ENCODE assay signal across 1 cellular context in genomic region chr3:5194801-5195509, GRCh38.
TF ChIP-seq lines count a peak whose summit lies in the region.

No MANE protein-coding gene starts in this region.

TF ChIP-seq in K562, 482 proteins besides CTCF, POLR2A, EP300 and RAD21 (continued from another document and continues in another):
- peak; percentile 99 for TF ChIP-seq MITF (IDR thresholded peaks at IDR 0.05)
- TF ChIP-seq SIN3A (IDR thresholded peaks at IDR 0.05; ENCODE audit: borderline replicate concordance in 2 of 2, control insufficient read depth in 1 of 2, low read depth in 2 of 2, low read length in 2 of 2): no peak
- 0 out of 2 replicates have a peak, but pooled peaks have one; percentile 25 for TF ChIP-seq PKNOX1 (IDR thresholded peaks at IDR 0.05)
- TF ChIP-seq NCOA2 (IDR thresholded peaks at IDR 0.05; ENCODE audit: partially characterized antibody in 2 of 2): no peak
- TF ChIP-seq, protein P1, sequence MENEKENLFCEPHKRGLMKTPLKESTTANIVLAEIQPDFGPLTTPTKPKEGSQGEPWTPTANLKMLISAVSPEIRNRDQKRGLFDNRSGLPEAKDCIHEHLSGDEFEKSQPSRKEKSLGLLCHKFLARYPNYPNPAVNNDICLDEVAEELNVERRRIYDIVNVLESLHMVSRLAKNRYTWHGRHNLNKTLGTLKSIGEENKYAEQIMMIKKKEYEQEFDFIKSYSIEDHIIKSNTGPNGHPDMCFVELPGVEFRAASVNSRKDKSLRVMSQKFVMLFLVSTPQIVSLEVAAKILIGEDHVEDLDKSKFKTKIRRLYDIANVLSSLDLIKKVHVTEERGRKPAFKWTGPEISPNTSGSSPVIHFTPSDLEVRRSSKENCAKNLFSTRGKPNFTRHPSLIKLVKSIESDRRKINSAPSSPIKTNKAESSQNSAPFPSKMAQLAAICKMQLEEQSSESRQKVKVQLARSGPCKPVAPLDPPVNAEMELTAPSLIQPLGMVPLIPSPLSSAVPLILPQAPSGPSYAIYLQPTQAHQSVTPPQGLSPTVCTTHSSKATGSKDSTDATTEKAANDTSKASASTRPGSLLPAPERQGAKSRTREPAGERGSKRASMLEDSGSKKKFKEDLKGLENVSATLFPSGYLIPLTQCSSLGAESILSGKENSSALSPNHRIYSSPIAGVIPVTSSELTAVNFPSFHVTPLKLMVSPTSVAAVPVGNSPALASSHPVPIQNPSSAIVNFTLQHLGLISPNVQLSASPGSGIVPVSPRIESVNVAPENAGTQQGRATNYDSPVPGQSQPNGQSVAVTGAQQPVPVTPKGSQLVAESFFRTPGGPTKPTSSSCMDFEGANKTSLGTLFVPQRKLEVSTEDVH (IDR thresholded peaks at IDR 0.05; ENCODE audit: low read depth, partially characterized antibody): no peak
- TF ChIP-seq TARDBP (IDR thresholded peaks at IDR 0.05): no peak
- TF ChIP-seq ZNF121 (CRISPR knock-in tag; conservative IDR thresholded peaks at IDR 0.05): no peak
- no peak for TF ChIP-seq HNRNPL (IDR thresholded peaks at IDR 0.05; ENCODE audit: low read depth, low read length)
- peak; percentile 53 for TF ChIP-seq NEUROD1 (IDR thresholded peaks at IDR 0.05; ENCODE audit: borderline replicate concordance, low read depth, low read length, partially characterized antibody)
- TF ChIP-seq TOE1 (IDR thresholded peaks at IDR 0.05; ENCODE audit: borderline replicate concordance): peak; percentile 82; the same call in 1 of the 2 replicates
- no peak for TF ChIP-seq TOE1 (CRISPR knock-in tag; IDR thresholded peaks at IDR 0.05; ENCODE audit: borderline replicate concordance, low read depth)
- no peak for TF ChIP-seq TFE3 (CRISPR knock-in tag; IDR thresholded peaks at IDR 0.05)
- peak; percentile 97 for TF ChIP-seq SMARCA4 (IDR thresholded peaks at IDR 0.05)
- TF ChIP-seq, protein P2, sequence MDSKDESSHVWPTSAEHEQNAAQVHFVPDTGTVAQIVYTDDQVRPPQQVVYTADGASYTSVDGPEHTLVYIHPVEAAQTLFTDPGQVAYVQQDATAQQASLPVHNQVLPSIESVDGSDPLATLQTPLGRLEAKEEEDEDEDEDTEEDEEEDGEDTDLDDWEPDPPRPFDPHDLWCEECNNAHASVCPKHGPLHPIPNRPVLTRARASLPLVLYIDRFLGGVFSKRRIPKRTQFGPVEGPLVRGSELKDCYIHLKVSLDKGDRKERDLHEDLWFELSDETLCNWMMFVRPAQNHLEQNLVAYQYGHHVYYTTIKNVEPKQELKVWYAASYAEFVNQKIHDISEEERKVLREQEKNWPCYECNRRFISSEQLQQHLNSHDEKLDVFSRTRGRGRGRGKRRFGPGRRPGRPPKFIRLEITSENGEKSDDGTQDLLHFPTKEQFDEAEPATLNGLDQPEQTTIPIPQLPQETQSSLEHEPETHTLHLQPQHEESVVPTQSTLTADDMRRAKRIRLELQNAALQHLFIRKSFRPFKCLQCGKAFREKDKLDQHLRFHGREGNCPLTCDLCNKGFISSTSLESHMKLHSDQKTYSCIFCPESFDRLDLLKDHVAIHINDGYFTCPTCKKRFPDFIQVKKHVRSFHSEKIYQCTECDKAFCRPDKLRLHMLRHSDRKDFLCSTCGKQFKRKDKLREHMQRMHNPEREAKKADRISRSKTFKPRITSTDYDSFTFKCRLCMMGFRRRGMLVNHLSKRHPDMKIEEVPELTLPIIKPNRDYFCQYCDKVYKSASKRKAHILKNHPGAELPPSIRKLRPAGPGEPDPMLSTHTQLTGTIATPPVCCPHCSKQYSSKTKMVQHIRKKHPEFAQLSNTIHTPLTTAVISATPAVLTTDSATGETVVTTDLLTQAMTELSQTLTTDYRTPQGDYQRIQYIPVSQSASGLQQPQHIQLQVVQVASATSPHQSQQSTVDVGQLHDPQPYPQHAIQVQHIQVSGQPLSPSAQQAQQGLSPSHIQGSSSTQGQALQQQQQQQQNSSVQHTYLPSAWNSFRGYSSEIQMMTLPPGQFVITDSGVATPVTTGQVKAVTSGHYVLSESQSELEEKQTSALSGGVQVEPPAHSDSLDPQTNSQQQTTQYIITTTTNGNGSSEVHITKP (IDR thresholded peaks at IDR 0.05; ENCODE audit: partially characterized antibody): no peak
- TF ChIP-seq E2F4 (CRISPR knock-in tag; IDR thresholded peaks at IDR 0.05; ENCODE audit: low read depth): no peak
- no peak for TF ChIP-seq MCM3 (IDR thresholded peaks at IDR 0.05)
- peak; percentile 29; the same call in 1 of the 2 replicates for TF ChIP-seq POLR2AphosphoS5 (IDR thresholded peaks at IDR 0.05; ENCODE audit: control insufficient read depth, insufficient read depth, low read depth, low read length)
- no peak for TF ChIP-seq RB1 (IDR thresholded peaks at IDR 0.05; ENCODE audit: low read depth)
- TF ChIP-seq RUNX1 (IDR thresholded peaks at IDR 0.05; ENCODE audit: low read depth): no peak
- no peak for TF ChIP-seq PYGO2 (tag; IDR thresholded peaks at IDR 0.05)
- TF ChIP-seq ATF1 (CRISPR knock-in tag; IDR thresholded peaks at IDR 0.05): no peak
- peak; percentile 61 for TF ChIP-seq ATF1 (tag; IDR thresholded peaks at IDR 0.05)
- TF ChIP-seq, protein P3, sequence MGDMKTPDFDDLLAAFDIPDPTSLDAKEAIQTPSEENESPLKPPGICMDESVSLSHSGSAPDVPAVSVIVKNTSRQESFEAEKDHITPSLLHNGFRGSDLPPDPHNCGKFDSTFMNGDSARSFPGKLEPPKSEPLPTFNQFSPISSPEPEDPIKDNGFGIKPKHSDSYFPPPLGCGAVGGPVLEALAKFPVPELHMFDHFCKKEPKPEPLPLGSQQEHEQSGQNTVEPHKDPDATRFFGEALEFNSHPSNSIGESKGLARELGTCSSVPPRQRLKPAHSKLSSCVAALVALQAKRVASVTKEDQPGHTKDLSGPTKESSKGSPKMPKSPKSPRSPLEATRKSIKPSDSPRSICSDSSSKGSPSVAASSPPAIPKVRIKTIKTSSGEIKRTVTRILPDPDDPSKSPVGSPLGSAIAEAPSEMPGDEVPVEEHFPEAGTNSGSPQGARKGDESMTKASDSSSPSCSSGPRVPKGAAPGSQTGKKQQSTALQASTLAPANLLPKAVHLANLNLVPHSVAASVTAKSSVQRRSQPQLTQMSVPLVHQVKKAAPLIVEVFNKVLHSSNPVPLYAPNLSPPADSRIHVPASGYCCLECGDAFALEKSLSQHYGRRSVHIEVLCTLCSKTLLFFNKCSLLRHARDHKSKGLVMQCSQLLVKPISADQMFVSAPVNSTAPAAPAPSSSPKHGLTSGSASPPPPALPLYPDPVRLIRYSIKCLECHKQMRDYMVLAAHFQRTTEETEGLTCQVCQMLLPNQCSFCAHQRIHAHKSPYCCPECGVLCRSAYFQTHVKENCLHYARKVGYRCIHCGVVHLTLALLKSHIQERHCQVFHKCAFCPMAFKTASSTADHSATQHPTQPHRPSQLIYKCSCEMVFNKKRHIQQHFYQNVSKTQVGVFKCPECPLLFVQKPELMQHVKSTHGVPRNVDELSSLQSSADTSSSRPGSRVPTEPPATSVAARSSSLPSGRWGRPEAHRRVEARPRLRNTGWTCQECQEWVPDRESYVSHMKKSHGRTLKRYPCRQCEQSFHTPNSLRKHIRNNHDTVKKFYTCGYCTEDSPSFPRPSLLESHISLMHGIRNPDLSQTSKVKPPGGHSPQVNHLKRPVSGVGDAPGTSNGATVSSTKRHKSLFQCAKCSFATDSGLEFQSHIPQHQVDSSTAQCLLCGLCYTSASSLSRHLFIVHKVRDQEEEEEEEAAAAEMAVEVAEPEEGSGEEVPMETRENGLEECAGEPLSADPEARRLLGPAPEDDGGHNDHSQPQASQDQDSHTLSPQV (IDR thresholded peaks at IDR 0.05): peak; percentile 73; the same call in 1 of the 2 replicates
- TF ChIP-seq ILF3 (IDR thresholded peaks at IDR 0.05; ENCODE audit: borderline replicate concordance): no peak
- TF ChIP-seq BRD4 (IDR thresholded peaks at IDR 0.05): no peak
- peak; percentile 81 for TF ChIP-seq ATF7 (IDR thresholded peaks at IDR 0.05)
- peak; percentile 39 for TF ChIP-seq MEIS2 (IDR thresholded peaks at IDR 0.05; ENCODE audit: partially characterized antibody)
- TF ChIP-seq BHLHE40 (IDR thresholded peaks at IDR 0.05; ENCODE audit: low read length): peak; percentile 57; the same call in 1 of the 2 replicates
- TF ChIP-seq THRAP3 (IDR thresholded peaks at IDR 0.05; ENCODE audit: borderline replicate concordance): no peak
- TF ChIP-seq PTRF (tag; IDR thresholded peaks at IDR 0.05): no peak
- no peak for TF ChIP-seq EZH2 (IDR thresholded peaks at IDR 0.05; ENCODE audit: borderline replicate concordance, low read depth, low read length)
- no peak for TF ChIP-seq SIX5 (IDR thresholded peaks at IDR 0.05; ENCODE audit: borderline replicate concordance in 1 of 2, insufficient read depth in 1 of 2, low read depth in 1 of 2, low read length in 2 of 2)
- no peak for TF ChIP-seq DLX4 (CRISPR knock-in tag; IDR thresholded peaks at IDR 0.05)
- TF ChIP-seq ZNF3 (CRISPR knock-in tag; IDR thresholded peaks at IDR 0.05): 0 out of 2 replicates have a peak, but pooled peaks have one; percentile 23
- no peak for TF ChIP-seq RFX7 (CRISPR knock-in tag; IDR thresholded peaks at IDR 0.05)
- no peak for TF ChIP-seq FUS (optimal IDR thresholded peaks at IDR 0.05; ENCODE audit: low read depth, low read length)
- no peak for TF ChIP-seq ATF6 (CRISPR knock-in tag; IDR thresholded peaks at IDR 0.05)
- TF ChIP-seq MAZ (CRISPR knock-in tag; conservative IDR thresholded peaks at IDR 0.05 in 1 of 2, IDR thresholded peaks at IDR 0.05 in 1 of 2): peak; percentile 25 to 54; a peak in 2 of 4 replicates
- no peak for TF ChIP-seq BCOR (IDR thresholded peaks at IDR 0.05)
- TF ChIP-seq ZNF133 (CRISPR knock-in tag; IDR thresholded peaks at IDR 0.05): no peak
- TF ChIP-seq ZNF174 (CRISPR knock-in tag; IDR thresholded peaks at IDR 0.05): no peak
- no peak for TF ChIP-seq FOXK2 (conservative IDR thresholded peaks at IDR 0.05 in 1 of 2, IDR thresholded peaks at IDR 0.05 in 1 of 2; ENCODE audit: low read depth in 2 of 2)
- TF ChIP-seq SAP30 (IDR thresholded peaks at IDR 0.05; ENCODE audit: borderline replicate concordance, insufficient read depth, low read depth, low read length, poor library complexity, severe bottlenecking): no peak
- TF ChIP-seq RFX5 (IDR thresholded peaks at IDR 0.05; ENCODE audit: low read depth, low read length): no peak
- TF ChIP-seq TAF7 (tag; IDR thresholded peaks at IDR 0.05): no peak
- peak; percentile 75 for TF ChIP-seq CCNT2 (IDR thresholded peaks at IDR 0.05; ENCODE audit: borderline replicate concordance, extremely low read depth, insufficient read length, low read depth, low read length)
